In the genomic region with DNA sequence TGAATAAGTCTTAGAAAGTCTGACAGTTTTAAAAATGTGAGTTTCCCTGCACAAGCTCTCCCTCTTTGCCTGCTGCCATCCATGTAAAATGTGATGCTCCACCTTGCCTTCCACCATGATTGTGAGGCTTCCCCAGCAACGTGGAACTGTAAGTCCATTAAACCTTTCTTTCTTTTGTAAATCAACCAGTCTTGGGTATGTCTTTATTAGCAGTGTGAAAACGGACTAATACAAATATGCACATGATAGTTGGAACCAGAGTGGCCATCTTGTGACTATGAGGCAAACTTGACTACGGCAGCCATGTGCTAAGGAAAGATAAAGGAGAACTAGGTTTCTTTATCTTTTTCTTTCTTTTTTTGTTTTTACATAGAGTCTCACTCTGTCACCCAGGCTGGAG, we compare ENCODE assay signal across 36 cellular contexts.
DNase-seq lines count a peak whose midpoint lies in the region; ATAC-seq, FAIRE-seq and TF ChIP-seq lines count a peak whose summit lies in the region.
"Had no signal": no experiment of that assay in that cellular context is flagged by ENCODE, and none has a peak within 500 bp of the region (broad histone marks: within the 10 kb centered on the region; RNA-seq: fewer than 3 reads in every experiment).

No MANE protein-coding gene starts in this region.

- no peak for TF ChIP-seq EP300 in K562 (IDR thresholded peaks at IDR 0.05; ENCODE audit: low read length)

- H3K9me3 ChIP-seq in K562 (replicated peaks; ENCODE audit: control insufficient read depth, insufficient read depth, low read depth, low read length) (peaks cover 5% of the 10 kb centered on the region), hepatocyte (ENCODE audit: low read depth) (no peaks in the 10 kb centered on the region), PC-9 (ENCODE audit: insufficient read depth, low read depth) (no peaks in the 10 kb centered on the region)
- H3K9me3 ChIP-seq: A549, BE2C, Caco-2 had no signal

- DNase-seq in K562 (ENCODE audit: extremely low read depth in 1 of 4, low spot score in 3 of 4) (peak in 1 of 4 experiments; percentile 35), endothelial cell (ENCODE audit: low spot score) (no peak), erythroblast (lab: John Stamatoyannopoulos, UW) (peak; percentile 40 to 76), hepatocyte (ENCODE audit: low spot score) (no peak), Right ventricle myocardium inferior (ENCODE audit: missing footprints) (no peak), PC-9 (no peak), NCI-H2029 (lab: John Stamatoyannopoulos, UW) (no peak)
- DNase-seq: 8988T; AML-193; BE2C; C1 segment of cervical spinal cord; Caco-2; Calu3; CD4-positive, alpha-beta memory T cell; CD4-positive, alpha-beta T cell; CD4-positive, CD25-positive, alpha-beta regulatory T cell; CD8-positive, alpha-beta memory T cell; CD8-positive, alpha-beta T cell; COR-L47; DMS 273 treated with DMSO at 0.1 percent for 48 hours; DMS153; DMS53; DMS79; DMS79 treated with DMSO at 0.1 percent for 48 hours; DND-41; EL had no signal

- POLR2A ChIA-PET in K562 (lab: Yijun Ruan, JAX) (interaction anchor here (0.7 to 1.1 kb wide), 2 partner anchors 40 to 118 kb away, joined by 3 read pairs; no protein-coding TSS in a partner anchor), PC-9 (lab: Charles Lee; ENCODE audit: unreplicated experiment) (no interaction called here)

- CTCF ChIA-PET in K562 (lab: Yijun Ruan, JAX; ENCODE audit: low intra/inter-chr PET ratio) (no interaction called here), PC-9 (lab: Charles Lee) (no interaction called here)

- ATAC-seq in K562 (peak; percentile 52), Right ventricle myocardium inferior (no peak), GM21529 (IDR thresholded peaks at IDR 0.05; ENCODE audit: unreplicated experiment) (no peak)
- ATAC-seq: A549; CD8-positive, alpha-beta T cell had no signal

- intact Hi-C loops in K562 (cut with micrococcal nuclease) (no loop called here), Right ventricle myocardium inferior (cut with DNase I) (no loop called here), PC-9 (cut with micrococcal nuclease; ENCODE audit: unreplicated experiment) (no loop called here)

- H3F3A ChIP-seq in PC-9 (ENCODE audit: insufficient read depth, low read depth), result no peaks in the 10 kb centered on the region

- H3K79me2 ChIP-seq in K562 (ENCODE audit: control insufficient read depth, insufficient read depth, low read length), result no peaks in the 10 kb centered on the region
- no peaks in the 10 kb centered on the region for H3K79me2 ChIP-seq in hepatocyte
- no peaks in the 10 kb centered on the region for H3K79me2 ChIP-seq in PC-9 (ENCODE audit: low read depth)

- no peaks in the 10 kb centered on the region for H3K9me3 Mint-ChIP-seq in endothelial cell (ENCODE audit: unreplicated experiment)
- H3K9me3 Mint-ChIP-seq: CD4-positive, alpha-beta T cell; CD8-positive, alpha-beta memory T cell; CD8-positive, alpha-beta T cell had no signal

- H3K4me1 Mint-ChIP-seq in endothelial cell (ENCODE audit: unreplicated experiment), result peaks cover 21% of the 10 kb centered on the region
- H3K4me1 Mint-ChIP-seq: B cell; CD14-positive monocyte; CD4-positive, alpha-beta memory T cell; CD8-positive, alpha-beta memory T cell had no signal

- TF ChIP-seq RAD21 in K562 (CRISPR knock-in tag; conservative IDR thresholded peaks at IDR 0.05 in 1 of 2, IDR thresholded peaks at IDR 0.05 in 1 of 2), result no peak

- H3K4me1 ChIP-seq in K562 (replicated peaks in 1 of 2; ENCODE audit: control insufficient read depth in 2 of 2, insufficient read depth in 2 of 2, low read length in 2 of 2) (peaks cover 0 to 16% of the 10 kb centered on the region in 2 experiments; a peak in 3 of 5 replicates), hepatocyte (ENCODE audit: insufficient read depth) (no peaks in the 10 kb centered on the region), PC-9 (replicated peaks; ENCODE audit: insufficient read depth) (no peaks in the 10 kb centered on the region)
- H3K4me1 ChIP-seq: A549, BE2C had no signal

- no peak overlapping the region for H3K9ac ChIP-seq in K562 (ENCODE audit: insufficient read depth in 1 of 2, low read depth in 2 of 2, low read length in 2 of 2)
- H3K9ac ChIP-seq: BLaER1; BLaER1 treated with 17β-estradiol and CSF1 and Interleukin-3, amounts not matched to agents 10 nM and 100 nM had no signal

- 30% methylated on average over 3 of the region's 3 CpGs for WGBS in K562 (ENCODE audit: insufficient coverage, low coverage, missing lambda C conversion rate)
- WGBS in hepatocyte (ENCODE audit: low lambda C conversion rate, missing lambda C conversion rate), result 97% methylated on average over 3 of the region's 3 CpGs

- H3K27ac Mint-ChIP-seq in endothelial cell (ENCODE audit: unreplicated experiment), result peak overlapping the region; percentile 57
- H3K27ac Mint-ChIP-seq: B cell; CD14-positive monocyte; CD4-positive, alpha-beta memory T cell; CD4-positive, alpha-beta T cell; CD4-positive, CD25-positive, alpha-beta regulatory T cell; CD8-positive, alpha-beta T cell had no signal

- no peak overlapping the region for H3K4me3 ChIP-seq in K562
- H3K4me3 ChIP-seq in hepatocyte, result no peak overlapping the region
- H3K4me3 ChIP-seq in PC-9, result no peak overlapping the region
- H3K4me3 ChIP-seq: A549; BLaER1; BLaER1 treated with 17β-estradiol and CSF1 and Interleukin-3, amounts not matched to agents 10 nM and 100 nM had no signal

- H4K20me1 ChIP-seq in K562 (replicated peaks; ENCODE audit: control insufficient read depth, insufficient read depth, low read length) (no peaks in the 10 kb centered on the region), hepatocyte (ENCODE audit: insufficient read depth, poor library complexity, severe bottlenecking) (no peaks in the 10 kb centered on the region), PC-9 (ENCODE audit: insufficient read depth) (no peaks in the 10 kb centered on the region)
- H4K20me1 ChIP-seq: BLaER1; BLaER1 treated with 17β-estradiol and CSF1 and Interleukin-3, amounts not matched to agents 10 nM and 100 nM had no signal

- H3K27me3 Mint-ChIP-seq in endothelial cell (ENCODE audit: unreplicated experiment), result peaks cover 10% of the 10 kb centered on the region

- H3K27me3 ChIP-seq in K562 (ENCODE audit: control insufficient read depth in 2 of 2, insufficient read depth in 2 of 2, low read length in 2 of 2) (no peaks in the 10 kb centered on the region), hepatocyte (no peaks in the 10 kb centered on the region), PC-9 (ENCODE audit: insufficient read depth, low read depth) (no peaks in the 10 kb centered on the region)
- H3K27me3 ChIP-seq: BE2C; BLaER1; BLaER1 treated with 17β-estradiol and CSF1 and Interleukin-3, amounts not matched to agents 10 nM and 100 nM had no signal

- no peak for FAIRE-seq in K562 (lab: Jason Lieb, UNC)
- FAIRE-seq: A204.1, A549, D721Med had no signal

- peak overlapping the region; percentile 60 for H2AFZ ChIP-seq in K562 (ENCODE audit: low read depth, low read length)
- H2AFZ ChIP-seq in hepatocyte, result no peak overlapping the region
- H2AFZ ChIP-seq in PC-9, result no peak overlapping the region

- no peak for TF ChIP-seq CTCF in K562 (IDR thresholded peaks at IDR 0.05 in 2 of 3, conservative IDR thresholded peaks at IDR 0.05 in 1 of 3; ENCODE audit: insufficient read depth in 2 of 3, low read depth in 1 of 3, low read length in 3 of 3)
- no peak for TF ChIP-seq CTCF in endothelial cell (IDR thresholded peaks at IDR 0.05; ENCODE audit: unreplicated experiment)
- no peak for TF ChIP-seq CTCF in hepatocyte (IDR thresholded peaks at IDR 0.05; ENCODE audit: poor library complexity)
- TF ChIP-seq CTCF in PC-9 (conservative IDR thresholded peaks at IDR 0.05), result no peak

- H3K9me2 ChIP-seq in hepatocyte (replicated peaks; ENCODE audit: insufficient read depth), result no peaks in the 10 kb centered on the region
- H3K9me2 ChIP-seq in PC-9 (ENCODE audit: insufficient read depth), result no peaks in the 10 kb centered on the region

- TF ChIP-seq POLR2A in K562 (conservative IDR thresholded peaks at IDR 0.05) (no peak), erythroblast (IDR thresholded peaks at IDR 0.05; ENCODE audit: low read length) (no peak)

- H3K4me2 ChIP-seq in K562 (ENCODE audit: insufficient read depth, low read length), result no peak overlapping the region
- no peak overlapping the region for H3K4me2 ChIP-seq in hepatocyte
- H3K4me2 ChIP-seq in PC-9, result no peak overlapping the region
- H3K4me2 ChIP-seq: A549 had no signal

- H3K36me3 Mint-ChIP-seq in endothelial cell (ENCODE audit: low read depth, unreplicated experiment), result peaks cover 18% of the 10 kb centered on the region
- H3K36me3 Mint-ChIP-seq: CD14-positive monocyte; CD4-positive, alpha-beta memory T cell; CD4-positive, CD25-positive, alpha-beta regulatory T cell; CD8-positive, alpha-beta T cell had no signal

- peak overlapping the region; percentile 65 for H3K4me3 Mint-ChIP-seq in endothelial cell (ENCODE audit: unreplicated experiment)
- H3K4me3 Mint-ChIP-seq: B cell; CD14-positive monocyte; CD4-positive, alpha-beta memory T cell; CD4-positive, alpha-beta T cell; CD4-positive, CD25-positive, alpha-beta regulatory T cell; CD8-positive, alpha-beta memory T cell; CD8-positive, alpha-beta T cell had no signal

- H3K9me1 ChIP-seq in K562 (ENCODE audit: control insufficient read depth, insufficient read depth, low read length), result no peaks in the 10 kb centered on the region

- H3K27ac ChIP-seq in K562 (ENCODE audit: extremely low read depth, low read depth, low read length), result no peak overlapping the region
- peak overlapping the region; percentile 34 for H3K27ac ChIP-seq in hepatocyte
- no peak overlapping the region for H3K27ac ChIP-seq in PC-9
- H3K27ac ChIP-seq: 22Rv1; A549; BLaER1; BLaER1 treated with 17β-estradiol and CSF1 and Interleukin-3, amounts not matched to agents 10 nM and 100 nM; C4-2B had no signal

- H3K36me3 ChIP-seq in K562 (ENCODE audit: control insufficient read depth, insufficient read depth, low read length) (no peaks in the 10 kb centered on the region), hepatocyte (replicated peaks; ENCODE audit: insufficient read depth, low read depth) (no peaks in the 10 kb centered on the region), PC-9 (ENCODE audit: low read depth) (no peaks in the 10 kb centered on the region)
- H3K36me3 ChIP-seq: BE2C; BLaER1; BLaER1 treated with 17β-estradiol and CSF1 and Interleukin-3, amounts not matched to agents 10 nM and 100 nM had no signal

- no TSS peak for BruUV-seq in K562 (replicated peaks; lab: Mats Ljungman, UMichigan)
- BruUV-seq in PC-9 (replicated peaks; lab: Mats Ljungman, UMichigan), result no TSS peak

- in situ Hi-C loops in K562 (cut with MboI), result no loop called here

TF ChIP-seq in K562, 482 proteins besides CTCF, POLR2A, EP300 and RAD21 (continues in another document):
- TF ChIP-seq TCF7 (IDR thresholded peaks at IDR 0.05; ENCODE audit: borderline replicate concordance), result no peak
- no peak for TF ChIP-seq HNRNPUL1 (IDR thresholded peaks at IDR 0.05; ENCODE audit: low read length)
- TF ChIP-seq ZNF41 (CRISPR knock-in tag; conservative IDR thresholded peaks at IDR 0.05), result no peak
- no peak for TF ChIP-seq FOXK1 (CRISPR knock-in tag; IDR thresholded peaks at IDR 0.05; ENCODE audit: borderline replicate concordance)
- no peak for TF ChIP-seq CBX1 (IDR thresholded peaks at IDR 0.05; ENCODE audit: low read depth)
- TF ChIP-seq IRF2 (CRISPR knock-in tag; IDR thresholded peaks at IDR 0.05), result no peak

Comparison
In these comparisons a context has a peak if more than half of its experiments do, and no peak if none do; other contexts are left out.
1. DNase-seq: peak in erythroblast (2 of 2); none in endothelial cell (single experiment), hepatocyte (single experiment), Right ventricle myocardium inferior (single experiment), PC-9 (0 of 2) and NCI-H2029 (single experiment).